Comparison of ENCODE assay signal across 23 cellular contexts in genomic region chr9:95060246-95060645, GRCh38.
DNase-seq lines count a peak whose midpoint lies in the region; ATAC-seq and TF ChIP-seq lines count a peak whose summit lies in the region.
"Had no signal": no experiment of that assay in that cellular context is flagged by ENCODE, and none has a peak within 500 bp of the region (broad histone marks: within the 10 kb centered on the region; RNA-seq: fewer than 3 reads in every experiment).

No MANE protein-coding gene starts in this region.

- H3K4me3 Mint-ChIP-seq in Calu3 (ENCODE audit: low read depth, unreplicated experiment) (peak overlapping the region; percentile 34), brain (no peak overlapping the region)
- H3K4me3 Mint-ChIP-seq: activated CD4-positive, alpha-beta T cell treated with anti-CD3 and anti-CD28 coated beads, Interleukin-2, amount 10 ng/mL, durations not matched to agents 24 days and 14 days; activated naive CD8-positive, alpha-beta T cell treated with anti-CD3 and anti-CD28 coated beads for 36 hours; CD4-positive, alpha-beta T cell; dendritic cell treated with granulocyte-macrophage colony-stimulating factor and Interleukin-4, amounts not matched to agents 40 ng/mL and 50 ng/mL, for 4 days; natural killer cell had no signal

- ATAC-seq in HG03280 (IDR thresholded peaks at IDR 0.05; ENCODE audit: unreplicated experiment) (no peak), HG03097 (IDR thresholded peaks at IDR 0.05; ENCODE audit: low FRiP score, unreplicated experiment) (no peak)
- ATAC-seq: natural killer cell had no signal

- H3K9me3 ChIP-seq in muscle layer of duodenum (ENCODE audit: control insufficient read depth in 1 of 2, low read length in 2 of 2): no peaks in the 10 kb centered on the region

- CTCF ChIA-PET in Calu3 (lab: Charles Lee): no interaction called here

- H3K27ac ChIP-seq in muscle layer of duodenum (ENCODE audit: low read length): peak overlapping the region; percentile 43
- peak overlapping the region; percentile 84 for H3K27ac ChIP-seq in substantia nigra (ENCODE audit: low read depth, low read length, poor library complexity, severe bottlenecking)

- H3K27me3 ChIP-seq in muscle layer of duodenum (ENCODE audit: low read depth, low read length): no peaks in the 10 kb centered on the region

- intact Hi-C loops in Calu3 (cut with micrococcal nuclease; ENCODE audit: unreplicated experiment): no loop called here

- H3K27ac Mint-ChIP-seq in Calu3 (ENCODE audit: unreplicated experiment): peak overlapping the region; percentile 56
- peak overlapping the region in 3 of 5 experiments; percentile 42 to 65 (median 51) for H3K27ac Mint-ChIP-seq in brain
- H3K27ac Mint-ChIP-seq: activated CD4-positive, alpha-beta T cell treated with anti-CD3 and anti-CD28 coated beads, Interleukin-2, amount 10 ng/mL, durations not matched to agents 24 days and 14 days; activated naive CD8-positive, alpha-beta T cell treated with anti-CD3 and anti-CD28 coated beads for 36 hours; activated T-helper 2 cell treated with anti-CD3 and anti-CD28 coated beads, Interferon-gamma antibody, Interleukin-2, Interleukin-4, amounts not matched to agents 10 μg/mL and 5 μg/mL and 100 μg/mL, durations not matched to agents 14 hours and 24 hours and 36 hours; CD4-positive, alpha-beta T cell; dendritic cell treated with granulocyte-macrophage colony-stimulating factor and Interleukin-4, amounts not matched to agents 40 ng/mL and 50 ng/mL, for 4 days; natural killer cell had no signal

- H3K4me3 ChIP-seq in muscle layer of duodenum (ENCODE audit: low read depth in 1 of 2, low read length in 2 of 2): no peak overlapping the region

- H3K36me3 Mint-ChIP-seq in Calu3 (ENCODE audit: insufficient read depth, unreplicated experiment) (peaks cover 78% of the 10 kb centered on the region), brain (peaks cover 17% of the 10 kb centered on the region)
- H3K36me3 Mint-ChIP-seq: natural killer cell had no signal

- H3K4me1 Mint-ChIP-seq in Calu3 (ENCODE audit: low read depth, unreplicated experiment): peaks cover 69% of the 10 kb centered on the region
- H3K4me1 Mint-ChIP-seq in brain: peaks cover 88% of the 10 kb centered on the region
- H3K4me1 Mint-ChIP-seq: activated naive CD8-positive, alpha-beta T cell treated with anti-CD3 and anti-CD28 coated beads for 36 hours had no signal

- H3K36me3 ChIP-seq in muscle layer of duodenum (ENCODE audit: control insufficient read depth in 1 of 2, insufficient read depth in 2 of 2, low read length in 2 of 2): peaks cover 10 to 14% of the 10 kb centered on the region in 2 donors

- H3K27me3 Mint-ChIP-seq in Calu3 (ENCODE audit: unreplicated experiment) (no peaks in the 10 kb centered on the region), brain (no peaks in the 10 kb centered on the region)
- H3K27me3 Mint-ChIP-seq: activated CD4-positive, alpha-beta T cell treated with anti-CD3 and anti-CD28 coated beads, Interleukin-2, amount 10 ng/mL, durations not matched to agents 24 days and 14 days; activated naive CD8-positive, alpha-beta T cell treated with anti-CD3 and anti-CD28 coated beads for 36 hours; CD4-positive, alpha-beta T cell; dendritic cell treated with granulocyte-macrophage colony-stimulating factor and Interleukin-4, amounts not matched to agents 40 ng/mL and 50 ng/mL, for 4 days had no signal

- no peaks in the 10 kb centered on the region for H3K9me3 Mint-ChIP-seq in Calu3 (ENCODE audit: low read depth, unreplicated experiment)
- no peaks in the 10 kb centered on the region for H3K9me3 Mint-ChIP-seq in brain
- H3K9me3 Mint-ChIP-seq: activated CD4-positive, alpha-beta T cell treated with anti-CD3 and anti-CD28 coated beads, Interleukin-2, amount 10 ng/mL, durations not matched to agents 24 days and 14 days; activated naive CD8-positive, alpha-beta T cell treated with anti-CD3 and anti-CD28 coated beads for 36 hours; activated T-helper 2 cell treated with anti-CD3 and anti-CD28 coated beads, Interferon-gamma antibody, Interleukin-2, Interleukin-4, amounts not matched to agents 10 μg/mL and 5 μg/mL and 100 μg/mL, durations not matched to agents 14 hours and 24 hours and 36 hours; CD4-positive, alpha-beta T cell; dendritic cell treated with granulocyte-macrophage colony-stimulating factor and Interleukin-4, amounts not matched to agents 40 ng/mL and 50 ng/mL, for 4 days; natural killer cell had no signal

- no TSS peak for BruUV-seq in Calu3 (replicated peaks; lab: Mats Ljungman, UMichigan)

- peaks cover 30 to 88% of the 10 kb centered on the region in 2 donors for H3K4me1 ChIP-seq in muscle layer of duodenum (ENCODE audit: control insufficient read depth in 1 of 2, insufficient read depth in 2 of 2, low read length in 2 of 2)

- DNase-seq in Calu3: no peak
- DNase-seq in substantia nigra (lab: John Stamatoyannopoulos, UW): no peak
- DNase-seq in NCI-H1048 (lab: John Stamatoyannopoulos, UW): no peak
- no peak for DNase-seq in T-helper 2 cell
- DNase-seq: activated CD4-positive, alpha-beta T cell treated with anti-CD3 and anti-CD28 coated beads, Interleukin-2, amount 10 ng/mL, durations not matched to agents 24 days and 14 days; activated naive CD8-positive, alpha-beta T cell treated with anti-CD3 and anti-CD28 coated beads for 36 hours; CD4-positive, alpha-beta T cell; foreskin fibroblast; GDM1; islet precursor cell; mesenchymal stem cell; natural killer cell; NCI-H1436; NCI-H774; Right ventricle myocardium superior; stimulated activated CD4-positive, alpha-beta T cell treated with anti-CD3 and anti-CD28 coated beads, Interleukin-4, amount 100 ng/mL, for 24 hours; SW 1271 had no signal

- TF ChIP-seq CTCF in Calu3 (IDR thresholded peaks at IDR 0.05; ENCODE audit: unreplicated experiment) (no peak), brain (conservative IDR thresholded peaks at IDR 0.05) (no peak)
